1 cellular context compared by ENCODE assay signal in the genomic region with DNA sequence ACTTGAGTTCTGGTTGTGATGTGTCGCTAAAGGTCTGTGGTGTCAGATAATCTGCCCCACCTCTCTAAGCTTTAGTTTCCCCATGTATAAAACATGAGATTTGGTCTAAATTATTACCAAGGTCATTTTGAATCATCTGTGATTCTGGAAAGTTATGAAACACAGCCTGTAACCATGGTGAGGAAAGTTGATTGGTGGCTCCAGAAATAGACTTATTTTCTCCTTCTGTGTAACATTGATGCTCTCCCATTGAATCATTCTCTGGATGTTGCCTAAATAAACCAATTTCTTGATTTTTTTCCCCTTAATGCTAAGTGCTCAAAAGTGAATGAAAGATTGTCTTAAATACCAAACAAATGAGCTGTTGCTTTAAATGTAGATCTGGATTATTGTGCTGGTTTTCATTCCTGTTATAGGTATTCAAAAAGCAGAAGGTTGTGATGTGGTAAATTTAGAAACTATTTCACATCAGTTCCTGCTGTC.
TF ChIP-seq lines count a peak whose summit lies in the region.

No MANE protein-coding gene starts in this region.

TF ChIP-seq in SK-N-SH, 30 proteins besides CTCF, POLR2A, EP300 and RAD21 (continued from another document):
- TF ChIP-seq, protein P1, sequence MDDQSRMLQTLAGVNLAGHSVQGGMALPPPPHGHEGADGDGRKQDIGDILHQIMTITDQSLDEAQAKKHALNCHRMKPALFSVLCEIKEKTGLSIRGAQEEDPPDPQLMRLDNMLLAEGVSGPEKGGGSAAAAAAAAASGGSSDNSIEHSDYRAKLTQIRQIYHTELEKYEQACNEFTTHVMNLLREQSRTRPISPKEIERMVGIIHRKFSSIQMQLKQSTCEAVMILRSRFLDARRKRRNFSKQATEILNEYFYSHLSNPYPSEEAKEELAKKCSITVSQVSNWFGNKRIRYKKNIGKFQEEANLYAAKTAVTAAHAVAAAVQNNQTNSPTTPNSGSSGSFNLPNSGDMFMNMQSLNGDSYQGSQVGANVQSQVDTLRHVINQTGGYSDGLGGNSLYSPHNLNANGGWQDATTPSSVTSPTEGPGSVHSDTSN (IDR thresholded peaks at IDR 0.05) = no peak
- no peak for TF ChIP-seq RCOR1 (IDR thresholded peaks at IDR 0.05; ENCODE audit: low read length)
- 0 out of 2 replicates have a peak, but pooled peaks have one; percentile 15 for TF ChIP-seq FOSL2 (IDR thresholded peaks at IDR 0.05; ENCODE audit: borderline replicate concordance, low read depth)
- TF ChIP-seq POLR2AphosphoS5 (IDR thresholded peaks at IDR 0.05; ENCODE audit: low read depth, low read length) = no peak
- TF ChIP-seq, protein P2, sequence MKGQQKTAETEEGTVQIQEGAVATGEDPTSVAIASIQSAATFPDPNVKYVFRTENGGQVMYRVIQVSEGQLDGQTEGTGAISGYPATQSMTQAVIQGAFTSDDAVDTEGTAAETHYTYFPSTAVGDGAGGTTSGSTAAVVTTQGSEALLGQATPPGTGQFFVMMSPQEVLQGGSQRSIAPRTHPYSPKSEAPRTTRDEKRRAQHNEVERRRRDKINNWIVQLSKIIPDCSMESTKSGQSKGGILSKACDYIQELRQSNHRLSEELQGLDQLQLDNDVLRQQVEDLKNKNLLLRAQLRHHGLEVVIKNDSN (IDR thresholded peaks at IDR 0.05; ENCODE audit: borderline replicate concordance, low read depth) = no peak
- TF ChIP-seq, protein P3, sequence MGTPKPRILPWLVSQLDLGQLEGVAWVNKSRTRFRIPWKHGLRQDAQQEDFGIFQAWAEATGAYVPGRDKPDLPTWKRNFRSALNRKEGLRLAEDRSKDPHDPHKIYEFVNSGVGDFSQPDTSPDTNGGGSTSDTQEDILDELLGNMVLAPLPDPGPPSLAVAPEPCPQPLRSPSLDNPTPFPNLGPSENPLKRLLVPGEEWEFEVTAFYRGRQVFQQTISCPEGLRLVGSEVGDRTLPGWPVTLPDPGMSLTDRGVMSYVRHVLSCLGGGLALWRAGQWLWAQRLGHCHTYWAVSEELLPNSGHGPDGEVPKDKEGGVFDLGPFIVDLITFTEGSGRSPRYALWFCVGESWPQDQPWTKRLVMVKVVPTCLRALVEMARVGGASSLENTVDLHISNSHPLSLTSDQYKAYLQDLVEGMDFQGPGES (IDR thresholded peaks at IDR 0.05; ENCODE audit: low read depth, low read length) = no peak
- no peak for TF ChIP-seq ELF1 (IDR thresholded peaks at IDR 0.05)
- TF ChIP-seq, protein P4, sequence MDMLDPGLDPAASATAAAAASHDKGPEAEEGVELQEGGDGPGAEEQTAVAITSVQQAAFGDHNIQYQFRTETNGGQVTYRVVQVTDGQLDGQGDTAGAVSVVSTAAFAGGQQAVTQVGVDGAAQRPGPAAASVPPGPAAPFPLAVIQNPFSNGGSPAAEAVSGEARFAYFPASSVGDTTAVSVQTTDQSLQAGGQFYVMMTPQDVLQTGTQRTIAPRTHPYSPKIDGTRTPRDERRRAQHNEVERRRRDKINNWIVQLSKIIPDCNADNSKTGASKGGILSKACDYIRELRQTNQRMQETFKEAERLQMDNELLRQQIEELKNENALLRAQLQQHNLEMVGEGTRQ (IDR thresholded peaks at IDR 0.05; ENCODE audit: borderline replicate concordance, low read depth, low read length) = no peak
- peak; percentile 50; the same call in 1 of the 2 replicates for TF ChIP-seq MEF2A (IDR thresholded peaks at IDR 0.05; ENCODE audit: borderline replicate concordance, low read depth)
